In genomic region chr2:133303150-133303549, GRCh38 we compare ENCODE assay signal across 23 cellular contexts.
A peak's percentile ranks its signal among the peaks of the same experiment; 100 is the strongest.
DNase-seq lines count a peak whose midpoint lies in the region; TF ChIP-seq lines count a peak whose summit lies in the region.
"Had no signal": no experiment of that assay in that cellular context is flagged by ENCODE, and none has a peak within 500 bp of the region (broad histone marks: within the 10 kb centered on the region; RNA-seq: fewer than 3 reads in every experiment).

No MANE protein-coding gene starts in this region.

- no peak overlapping the region for H2BK15ac ChIP-seq in mesenchymal stem cell (ENCODE audit: low read depth, poor library complexity, severe bottlenecking)

- no peak overlapping the region for H3K14ac ChIP-seq in mesenchymal stem cell (ENCODE audit: low read length in 2 of 2)

- peak overlapping the region; percentile 55 for H3K27ac ChIP-seq in SJSA1
- no peak overlapping the region for H3K27ac ChIP-seq in mesenchymal stem cell (ENCODE audit: low read length, poor library complexity, severe bottlenecking)
- H3K27ac ChIP-seq in vagina = no peak overlapping the region
- H3K27ac ChIP-seq: brain microvascular endothelial cell, gastroesophageal sphincter, psoas muscle, skin epidermis, testis, WERI-Rb-1 had no signal

- H3K36me3 ChIP-seq in SJSA1 (no peaks in the 10 kb centered on the region), mesenchymal stem cell (ENCODE audit: control insufficient read depth in 1 of 2, insufficient read depth in 2 of 2, low read depth in 1 of 2, low read length in 2 of 2) (no peaks in the 10 kb centered on the region), vagina (no peaks in the 10 kb centered on the region)
- H3K36me3 ChIP-seq: brain microvascular endothelial cell, gastroesophageal sphincter, WERI-Rb-1 had no signal

- no peak overlapping the region for H4K91ac ChIP-seq in mesenchymal stem cell (ENCODE audit: low read length)

- WGBS in mesenchymal stem cell = no CpG with 5 or more reads among the region's 1 CpG

- intact Hi-C loops in vagina (cut with DNase I) = no loop called here

- no peaks in the 10 kb centered on the region for H3K79me1 ChIP-seq in mesenchymal stem cell (replicated peaks; ENCODE audit: low read length, poor library complexity, severe bottlenecking)

- H3K4me1 ChIP-seq in SJSA1 (replicated peaks) (peaks cover 15% of the 10 kb centered on the region), mesenchymal stem cell (ENCODE audit: control insufficient read depth, insufficient read depth, low read depth, low read length) (no peaks in the 10 kb centered on the region), vagina (no peaks in the 10 kb centered on the region)
- H3K4me1 ChIP-seq: gastroesophageal sphincter, psoas muscle, testis had no signal

- H3K9ac ChIP-seq in mesenchymal stem cell (ENCODE audit: low read length) = no peak overlapping the region

- H2AFZ ChIP-seq in mesenchymal stem cell (ENCODE audit: low read depth, low read length) = no peak overlapping the region

- no peak overlapping the region for H2BK120ac ChIP-seq in mesenchymal stem cell (ENCODE audit: low read depth, low read length)

- no peak overlapping the region for H2BK12ac ChIP-seq in mesenchymal stem cell (ENCODE audit: low read length in 2 of 2)

- TF ChIP-seq CTCF in vagina (IDR thresholded peaks at IDR 0.05) = no peak

- no peak overlapping the region for H2AK5ac ChIP-seq in mesenchymal stem cell (ENCODE audit: low read length, severe bottlenecking)

- TF ChIP-seq POLR2A in vagina (IDR thresholded peaks at IDR 0.05) = no peak
- no peak for TF ChIP-seq POLR2A in erythroblast (IDR thresholded peaks at IDR 0.05; ENCODE audit: low read length)

- no peak overlapping the region for H4K8ac ChIP-seq in mesenchymal stem cell (ENCODE audit: low read length)

- H3K4me2 ChIP-seq in mesenchymal stem cell (ENCODE audit: low read length, poor library complexity, severe bottlenecking) = no peak overlapping the region

- no peaks in the 10 kb centered on the region for H3K27me3 ChIP-seq in SJSA1 (replicated peaks)
- H3K27me3 ChIP-seq in mesenchymal stem cell (ENCODE audit: control insufficient read depth in 1 of 2, insufficient read depth in 1 of 2, low read length in 2 of 2) = no peaks in the 10 kb centered on the region
- no peaks in the 10 kb centered on the region for H3K27me3 ChIP-seq in vagina
- H3K27me3 ChIP-seq: brain microvascular endothelial cell, gastroesophageal sphincter, testis had no signal

- no peak overlapping the region for H3K4me3 ChIP-seq in SJSA1
- H3K4me3 ChIP-seq in mesenchymal stem cell (ENCODE audit: insufficient read depth in 1 of 2, low read depth in 1 of 2, low read length in 2 of 2) = no peak overlapping the region
- no peak overlapping the region for H3K4me3 ChIP-seq in vagina
- H3K4me3 ChIP-seq: gastroesophageal sphincter, psoas muscle, skin epidermis, testis had no signal

- no peak overlapping the region for H3K23ac ChIP-seq in mesenchymal stem cell (ENCODE audit: low read length in 2 of 2)

- H3K9me3 ChIP-seq in SJSA1 (replicated peaks) = no peaks in the 10 kb centered on the region
- H3K9me3 ChIP-seq in mesenchymal stem cell (ENCODE audit: control insufficient read depth, low read length) = no peaks in the 10 kb centered on the region
- H3K9me3 ChIP-seq in vagina = no peaks in the 10 kb centered on the region
- H3K9me3 ChIP-seq: gastroesophageal sphincter, psoas muscle, testis had no signal

- no peak overlapping the region for H3K18ac ChIP-seq in mesenchymal stem cell (ENCODE audit: low read depth in 1 of 2, low read length in 2 of 2)

- no peak overlapping the region for H3K4ac ChIP-seq in mesenchymal stem cell (ENCODE audit: low read depth in 1 of 2, low read length in 2 of 2)

- no peak overlapping the region for H2BK5ac ChIP-seq in mesenchymal stem cell (ENCODE audit: low read depth, low read length, poor library complexity, severe bottlenecking)

- DNase-seq in EL (peak; percentile 77), SJSA1 (ENCODE audit: low read depth in 1 of 2, low spot score in 2 of 2) (peak in 1 of 2 experiments; percentile 78), fibroblast of gingiva (ENCODE audit: low read depth) (peak; percentile 33), mesenchymal stem cell (peak; percentile 29), vagina (ENCODE audit: extremely low spot score in 2 of 2) (no peak), hypothalamus (lab: John Stamatoyannopoulos, UW) (no peak), erythroblast (lab: John Stamatoyannopoulos, UW) (no peak)
- DNase-seq: activated CD4-positive, alpha-beta memory T cell treated with anti-CD3 and anti-CD28 coated beads for 36 hours; activated effector memory CD4-positive, alpha-beta T cell treated with Interleukin-2 at 50 U/mL for 16 hours; activated naive CD8-positive, alpha-beta T cell treated with anti-CD3 and anti-CD28 coated beads, Interleukin-2, amount 10 ng/mL, durations not matched to agents 7 days and 5 days; brain microvascular endothelial cell; COR-L47; DMS79 treated with DMSO at 0.1 percent for 48 hours; GOT3; NCI-H146; NCI-H2171; NCI-H524; psoas muscle; T-helper 2 cell; testis; WERI-Rb-1 had no signal

Comparison
In these comparisons a context has a peak if more than half of its experiments do, and no peak if none do; other contexts are left out.
1. DNase-seq: peak in EL (single experiment), fibroblast of gingiva (single experiment) and mesenchymal stem cell (single experiment); none in vagina (0 of 2), hypothalamus (0 of 51) and erythroblast (0 of 2).